1 cellular context compared by ENCODE assay signal in genomic region chr3:18302517-18302916, GRCh38.
TF ChIP-seq lines count a peak whose summit lies in the region.

No MANE protein-coding gene starts in this region.

TF ChIP-seq in HepG2, 621 proteins besides CTCF, POLR2A, EP300 and RAD21 (continued from another document):
- TF ChIP-seq ZNF609 (CRISPR knock-in tag; IDR thresholded peaks at IDR 0.05; ENCODE audit: borderline replicate concordance) (no peak), THAP7 (CRISPR knock-in tag; IDR thresholded peaks at IDR 0.05) (no peak), MNT (IDR thresholded peaks at IDR 0.05) (no peak), ZNF562 (CRISPR knock-in tag; IDR thresholded peaks at IDR 0.05; ENCODE audit: borderline replicate concordance) (no peak), CEBPB (IDR thresholded peaks at IDR 0.05; ENCODE audit: borderline replicate concordance, low read depth, low read length) (peak; percentile 29; the same call in 1 of the 2 replicates), ZNF468 (CRISPR knock-in tag; IDR thresholded peaks at IDR 0.05) (no peak), ZNF709 (CRISPR knock-in tag; IDR thresholded peaks at IDR 0.05) (no peak)
